ENCODE assay signal across 18 cellular contexts in genomic region chr3:6216135-6216792, GRCh38.
DNase-seq lines count a peak whose midpoint lies in the region; TF ChIP-seq lines count a peak whose summit lies in the region.
"Had no signal": no experiment of that assay in that cellular context is flagged by ENCODE, and none has a peak within 500 bp of the region (broad histone marks: within the 10 kb centered on the region; RNA-seq: fewer than 3 reads in every experiment).

No MANE protein-coding gene starts in this region.

- H2AFZ ChIP-seq in osteoblast (ENCODE audit: low read length): no peak overlapping the region
- H2AFZ ChIP-seq: PC-9 had no signal

- no peaks in the 10 kb centered on the region for H3K4me1 Mint-ChIP-seq in activated naive CD4-positive, alpha-beta T cell treated with anti-CD3 and anti-CD28 coated beads for 36 hours (ENCODE audit: low read depth)
- H3K4me1 Mint-ChIP-seq: CD4-positive, CD25-positive, alpha-beta regulatory T cell had no signal

- H4K20me1 ChIP-seq in osteoblast (ENCODE audit: insufficient read depth, low read length): no peaks in the 10 kb centered on the region

- no peak overlapping the region for H3K4me2 ChIP-seq in osteoblast (ENCODE audit: insufficient read depth, low read length)
- H3K4me2 ChIP-seq: PC-9 had no signal

- H3K36me3 Mint-ChIP-seq in activated naive CD4-positive, alpha-beta T cell treated with anti-CD3 and anti-CD28 coated beads for 36 hours (ENCODE audit: low read depth): no peaks in the 10 kb centered on the region
- H3K36me3 Mint-ChIP-seq: CD4-positive, CD25-positive, alpha-beta regulatory T cell had no signal

- CTCF ChIA-PET in activated naive CD4-positive, alpha-beta T cell treated with anti-CD3 and anti-CD28 coated beads for 36 hours (lab: Charles Lee): no interaction called here

- H3K9me3 ChIP-seq in osteoblast (ENCODE audit: low read depth, low read length): no peaks in the 10 kb centered on the region
- H3K9me3 ChIP-seq: SJSA1 had no signal

- H3K4me3 Mint-ChIP-seq in activated naive CD4-positive, alpha-beta T cell treated with anti-CD3 and anti-CD28 coated beads for 36 hours: no peak overlapping the region

- no peaks in the 10 kb centered on the region for H3K36me3 ChIP-seq in osteoblast (ENCODE audit: insufficient read depth, low read length)
- H3K36me3 ChIP-seq: SJSA1 had no signal

- intact Hi-C loops in activated naive CD4-positive, alpha-beta T cell treated with anti-CD3 and anti-CD28 coated beads for 36 hours (cut with micrococcal nuclease): no loop called here
- intact Hi-C loops in posterior cingulate gyrus (cut with DNase I): no loop called here

- H3K27me3 ChIP-seq in osteoblast (ENCODE audit: insufficient read depth, low read length): no peaks in the 10 kb centered on the region
- H3K27me3 ChIP-seq: SJSA1 had no signal

- no peak for TF ChIP-seq CTCF in osteoblast (IDR thresholded peaks at IDR 0.05; ENCODE audit: extremely low read depth, low read depth, low read length)

- no peaks in the 10 kb centered on the region for H3K79me2 ChIP-seq in osteoblast (ENCODE audit: insufficient read depth, low read length)

- DNase-seq in NCI-H748 (lab: John Stamatoyannopoulos, UW; ENCODE audit: unreplicated experiment) (peak; percentile 32), NCI-H748 treated with DMSO at 0.1 percent for 48 hours (lab: John Stamatoyannopoulos, UW) (no peak), NCI-H1930 (lab: John Stamatoyannopoulos, UW) (peak; percentile 2 to 3), RPMI8226 (peak; percentile 29), osteoblast (ENCODE audit: insufficient read length, low spot score, missing footprints) (peak; percentile 19), posterior cingulate gyrus (no peak), kidney glomerular epithelial cell (lab: John Stamatoyannopoulos, UW) (no peak)
- no peak for DNase-seq in activated naive CD4-positive, alpha-beta T cell treated with anti-CD3 and anti-CD28 coated beads for 36 hours
- DNase-seq: CD4-positive, CD25-positive, alpha-beta regulatory T cell; DMS53; Karpas-422; NCI-H1105 treated with DMSO at 0.1 percent for 48 hours; NCI-H187; NCI-H510A; NCI-H774; PC-9; Right ventricle myocardium superior had no signal

- no peak overlapping the region for H3K27ac ChIP-seq in osteoblast (ENCODE audit: low read depth, low read length)
- H3K27ac ChIP-seq: PC-9, SJSA1 had no signal

- H3K4me3 ChIP-seq in osteoblast (ENCODE audit: insufficient read depth, low read length): no peak overlapping the region
- H3K4me3 ChIP-seq: PC-9, SJSA1 had no signal

- H3K9me3 Mint-ChIP-seq in activated naive CD4-positive, alpha-beta T cell treated with anti-CD3 and anti-CD28 coated beads for 36 hours: peaks cover 2% of the 10 kb centered on the region

- no peak overlapping the region for H3K27ac Mint-ChIP-seq in activated naive CD4-positive, alpha-beta T cell treated with anti-CD3 and anti-CD28 coated beads for 36 hours
- H3K27ac Mint-ChIP-seq: CD4-positive, CD25-positive, alpha-beta regulatory T cell had no signal

- no peaks in the 10 kb centered on the region for H3K4me1 ChIP-seq in osteoblast (ENCODE audit: insufficient read depth, low read length)
- H3K4me1 ChIP-seq: SJSA1 had no signal

- H3K27me3 Mint-ChIP-seq in activated naive CD4-positive, alpha-beta T cell treated with anti-CD3 and anti-CD28 coated beads for 36 hours (ENCODE audit: low read depth): no peaks in the 10 kb centered on the region
- H3K27me3 Mint-ChIP-seq: CD4-positive, CD25-positive, alpha-beta regulatory T cell had no signal

Comparison
In these comparisons a context has a peak if more than half of its experiments do, and no peak if none do; other contexts are left out.
1. DNase-seq: peak in NCI-H748 (single experiment), NCI-H1930 (2 of 2), RPMI8226 (single experiment) and osteoblast (single experiment); none in NCI-H748 treated with DMSO at 0.1 percent for 48 hours (single experiment), activated naive CD4-positive, alpha-beta T cell treated with anti-CD3 and anti-CD28 coated beads for 36 hours (single experiment), posterior cingulate gyrus (0 of 10) and kidney glomerular epithelial cell (single experiment).